ENCODE assay signal across 1 cellular context in genomic region chr3:72888546-72889309, GRCh38.
TF ChIP-seq lines count a peak whose summit lies in the region.

No MANE protein-coding gene starts in this region.

TF ChIP-seq in H1, 55 proteins besides CTCF, POLR2A, EP300 and RAD21 (continued from another document):
- peak; percentile 43; the same call in 1 of the 2 replicates for TF ChIP-seq E2F6 (IDR thresholded peaks at IDR 0.05)
- TF ChIP-seq TAF1 (IDR thresholded peaks at IDR 0.05; ENCODE audit: low read depth, low read length): peak; percentile 6; the same call in 1 of the 2 replicates
